In the genomic region with DNA sequence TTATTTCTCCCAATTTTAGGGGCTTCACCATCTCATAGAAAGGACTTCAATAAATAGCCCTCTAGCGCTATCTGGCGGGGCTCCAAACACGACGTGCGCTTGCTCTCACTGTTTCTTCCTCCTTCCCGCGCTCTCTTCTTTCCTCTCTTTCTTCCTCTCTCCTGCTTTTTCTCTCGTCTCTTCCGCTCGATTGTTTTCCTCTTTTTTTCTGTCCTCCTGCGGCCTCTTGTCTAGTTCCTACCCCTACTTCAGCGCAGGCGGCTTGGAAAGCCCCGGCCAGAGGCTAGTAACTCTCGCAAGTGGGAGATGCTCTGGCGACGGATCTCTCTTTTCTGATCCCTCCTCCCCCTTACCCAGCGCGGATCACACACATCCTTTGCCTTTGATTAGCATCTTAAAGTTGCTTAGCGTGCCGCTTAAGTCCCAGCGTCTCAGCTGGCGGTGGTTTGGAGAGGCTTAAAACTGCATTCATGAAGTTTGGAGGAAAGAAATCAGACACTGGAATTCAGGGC, we compare ENCODE assay signal across 9 cellular contexts. TPM values are rescaled to one million over a fixed set of nuclear protein-coding genes. Genes with fewer than 3 reads are reported as not detected.
DNase-seq lines count a peak whose midpoint lies in the region; ATAC-seq and TF ChIP-seq lines count a peak whose summit lies in the region.
"Had no signal": no experiment of that assay in that cellular context is flagged by ENCODE, and none has a peak within 500 bp of the region (broad histone marks: within the 10 kb centered on the region; RNA-seq: fewer than 3 reads in every experiment).

No MANE protein-coding gene starts in this region.

- no peak overlapping the region for H4K91ac ChIP-seq in mesenchymal stem cell (ENCODE audit: low read length)

- no peak overlapping the region for H2BK5ac ChIP-seq in mesenchymal stem cell (ENCODE audit: low read depth, low read length, poor library complexity, severe bottlenecking)

- peak overlapping the region; percentile 83 for H3K4me3 Mint-ChIP-seq in HFFc6
- H3K4me3 Mint-ChIP-seq: memory B cell had no signal

- in situ Hi-C loops in ACHN (cut with HindIII; ENCODE audit: low pct_ligation_motif_present, low pct_unique_long_range_greater_than_20kb, low sequenced_read_pairs), result no loop called here

- no peak overlapping the region for H3K23ac ChIP-seq in mesenchymal stem cell (ENCODE audit: low read length in 2 of 2)

- peak overlapping the region in 1 of 2 experiments; percentile 82 for H3K4ac ChIP-seq in mesenchymal stem cell (ENCODE audit: low read depth in 1 of 2, low read length in 2 of 2)

- no peaks in the 10 kb centered on the region for H3K9me3 ChIP-seq in mesenchymal stem cell (ENCODE audit: control insufficient read depth, low read length)

- peaks cover 14% of the 10 kb centered on the region for H3K79me1 ChIP-seq in mesenchymal stem cell (replicated peaks; ENCODE audit: low read length, poor library complexity, severe bottlenecking)

- peaks cover 60% of the 10 kb centered on the region for H3K4me1 Mint-ChIP-seq in HFFc6 (ENCODE audit: low read depth)

- H3K9ac ChIP-seq in mesenchymal stem cell (ENCODE audit: low read length), result peak overlapping the region; percentile 99

- H3K4me2 ChIP-seq in mesenchymal stem cell (ENCODE audit: low read length, poor library complexity, severe bottlenecking), result peak overlapping the region; percentile 47

- peak overlapping the region in 1 of 2 experiments; percentile 59 for H3K14ac ChIP-seq in mesenchymal stem cell (ENCODE audit: low read length in 2 of 2)

- H3K4me1 ChIP-seq in mesenchymal stem cell (ENCODE audit: control insufficient read depth, insufficient read depth, low read depth, low read length), result peaks cover 16% of the 10 kb centered on the region

- peaks cover 0 to 83% of the 10 kb centered on the region in 2 experiments for H3K27me3 ChIP-seq in mesenchymal stem cell (ENCODE audit: control insufficient read depth in 1 of 2, insufficient read depth in 1 of 2, low read length in 2 of 2)

- DNase-seq in ACHN (peak; percentile 47), HFFc6 (no peak), cardiac fibroblast (ENCODE audit: low read depth in 2 of 2) (peak; percentile 61 to 75), mesenchymal stem cell (peak; percentile 68), NCI-H1436 (lab: John Stamatoyannopoulos, UW) (no peak), DMS 273 (lab: John Stamatoyannopoulos, UW; ENCODE audit: unreplicated experiment) (no peak), HPDE6-E6E7 (ENCODE audit: extremely low spot score) (no peak)

- peaks cover 17% of the 10 kb centered on the region for H3K36me3 Mint-ChIP-seq in HFFc6 (ENCODE audit: low read depth)

- H3K27ac Mint-ChIP-seq in HFFc6, result peak overlapping the region; percentile 8; the same call in 1 of the 2 replicates
- H3K27ac Mint-ChIP-seq: memory B cell had no signal

- no peak overlapping the region for H4K8ac ChIP-seq in mesenchymal stem cell (ENCODE audit: low read length)

- no peak for TF ChIP-seq CTCF in HFFc6 (IDR thresholded peaks at IDR 0.05)
- no peak for TF ChIP-seq CTCF in cardiac fibroblast (IDR thresholded peaks at IDR 0.05; ENCODE audit: low read depth, low read length)

- no peak for ATAC-seq in HG03139 (IDR thresholded peaks at IDR 0.05; ENCODE audit: unreplicated experiment)

- under 1% methylated on average over 23 of the region's 23 CpGs for WGBS in mesenchymal stem cell

- H2AFZ ChIP-seq in mesenchymal stem cell (ENCODE audit: low read depth, low read length), result no peak overlapping the region

- peaks cover 8% of the 10 kb centered on the region for H3K27me3 Mint-ChIP-seq in HFFc6 (ENCODE audit: insufficient read depth)

- peak overlapping the region in 1 of 2 experiments; percentile 95 for H2BK12ac ChIP-seq in mesenchymal stem cell (ENCODE audit: low read length in 2 of 2)

- H2BK120ac ChIP-seq in mesenchymal stem cell (ENCODE audit: low read depth, low read length), result peak overlapping the region; percentile 39

- no peaks in the 10 kb centered on the region for H3K36me3 ChIP-seq in mesenchymal stem cell (ENCODE audit: control insufficient read depth in 1 of 2, insufficient read depth in 2 of 2, low read depth in 1 of 2, low read length in 2 of 2)

- peak overlapping the region in 1 of 2 experiments; percentile 49 for H3K18ac ChIP-seq in mesenchymal stem cell (ENCODE audit: low read depth in 1 of 2, low read length in 2 of 2)

- H2BK15ac ChIP-seq in mesenchymal stem cell (ENCODE audit: low read depth, poor library complexity, severe bottlenecking), result no peak overlapping the region

- no peak overlapping the region for H3K27ac ChIP-seq in mesenchymal stem cell (ENCODE audit: low read length, poor library complexity, severe bottlenecking)

- H2AK5ac ChIP-seq in mesenchymal stem cell (ENCODE audit: low read length, severe bottlenecking), result no peak overlapping the region

- peak overlapping the region; percentile 28 to 40 for H3K4me3 ChIP-seq in cardiac fibroblast (replicated peaks in 1 of 2; ENCODE audit: low read depth in 2 of 2, low read length in 2 of 2)
- H3K4me3 ChIP-seq in mesenchymal stem cell (ENCODE audit: insufficient read depth in 1 of 2, low read depth in 1 of 2, low read length in 2 of 2), result peak overlapping the region in 1 of 2 experiments; percentile 66

- no peaks in the 10 kb centered on the region for H3K9me3 Mint-ChIP-seq in HFFc6

RNA-seq across cellular contexts. Expression of gene MEIS2, which starts 6.2 kb away (rescaled TPM):
- total RNA-seq in HFFc6 (2021; fragmentation: NEBNext Ultra II Directional; extraction: Animal tissue kit (Norgen Biotek cat#: 25700)), result 10 to 100 TPM; 31.8 to 48.0 (median 42.8) TPM
- polyA plus RNA-seq in mesenchymal stem cell (2013, experiment 1 of 2), result 69.3 TPM
- 68.8 TPM for polyA plus RNA-seq in mesenchymal stem cell (2013, experiment 2 of 2)

Comparison
In these comparisons a context has a peak if more than half of its experiments do, and no peak if none do; other contexts are left out.
1. DNase-seq: peak in ACHN (single experiment), cardiac fibroblast (2 of 2) and mesenchymal stem cell (single experiment); none in HFFc6 (single experiment), NCI-H1436 (single experiment), DMS 273 (single experiment) and HPDE6-E6E7 (single experiment).